In the genomic region with DNA sequence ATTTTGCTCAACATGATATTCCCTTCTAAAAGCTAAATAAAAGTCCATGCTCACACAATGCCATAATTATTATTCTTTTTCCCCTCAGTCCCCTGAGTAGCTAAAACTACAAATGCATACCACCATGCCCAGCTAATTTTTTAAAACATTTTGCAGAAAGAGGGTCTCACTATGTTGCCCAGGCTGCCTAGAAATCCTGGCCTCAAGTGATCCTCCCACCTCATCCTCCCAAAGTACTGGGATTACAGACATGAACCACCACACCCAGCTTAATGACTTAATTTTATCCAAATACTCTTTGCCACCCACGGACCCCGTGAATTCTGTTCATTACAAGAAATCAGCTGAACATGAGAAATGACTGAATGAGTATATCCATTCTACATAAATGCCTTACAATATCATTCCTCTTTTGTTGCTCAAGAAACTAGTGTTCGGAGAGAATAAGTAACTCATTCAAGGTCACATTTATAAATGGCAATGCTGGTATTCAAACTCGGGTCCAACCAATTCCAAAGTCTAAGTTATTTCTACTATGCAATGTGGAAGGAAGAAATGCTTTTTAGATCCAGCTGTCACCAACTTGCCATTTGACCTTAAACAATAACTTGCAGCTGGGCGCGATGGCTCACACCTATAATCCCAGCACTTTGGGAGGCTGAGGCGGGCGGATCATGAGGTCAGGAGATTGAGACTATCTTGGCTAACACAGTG, we compare ENCODE assay signal across 14 cellular contexts. TPM values are rescaled to one million over a fixed set of nuclear protein-coding genes. Genes with fewer than 3 reads are reported as not detected.
DNase-seq lines count a peak whose midpoint lies in the region; ATAC-seq lines count a peak whose summit lies in the region.
"Had no signal": no experiment of that assay in that cellular context is flagged by ENCODE, and none has a peak within 500 bp of the region (broad histone marks: within the 10 kb centered on the region; RNA-seq: fewer than 3 reads in every experiment).

No MANE protein-coding gene starts in this region.

- ATAC-seq in stimulated activated effector memory CD8-positive, alpha-beta T cell treated with anti-CD3 and anti-CD28 coated beads, Interleukin-12 subunit alpha, Interleukin-12 subunit beta, amount 100 ng/mL, for 72 hours = no peak
- ATAC-seq in HG02973 (IDR thresholded peaks at IDR 0.05; ENCODE audit: unreplicated experiment) = no peak
- ATAC-seq: CD8-positive, alpha-beta T cell had no signal

- peak; percentile 20 for DNase-seq in activated CD4-positive, alpha-beta memory T cell treated with anti-CD3 and anti-CD28 coated beads for 36 hours
- DNase-seq in activated CD4-positive, alpha-beta memory T cell treated with anti-CD3 and anti-CD28 coated beads, Interleukin-2, amount 10 ng/mL, durations not matched to agents 7 days and 5 days = no peak
- DNase-seq in stimulated activated CD4-positive, alpha-beta T cell treated with anti-CD3 and anti-CD28 coated beads, Interleukin-15, amount 100 ng/mL, for 24 hours = peak; percentile 20
- no peak for DNase-seq in stimulated activated CD4-positive, alpha-beta T cell treated with anti-CD3 and anti-CD28 coated beads, Interleukin-4, amount 100 ng/mL, for 1 hour
- DNase-seq in foreskin melanocyte (peak; percentile 25), NCI-H345 treated with DMSO at 0.1 percent for 48 hours (lab: John Stamatoyannopoulos, UW; ENCODE audit: unreplicated experiment) (no peak)
- DNase-seq in stimulated activated effector memory CD8-positive, alpha-beta T cell treated with anti-CD3 and anti-CD28 coated beads, Interleukin-12 subunit alpha, Interleukin-12 subunit beta, amount 100 ng/mL, for 72 hours (ENCODE audit: low spot score in 2 of 2) = no peak
- DNase-seq: BE2C; CD8-positive, alpha-beta T cell; COR-L47; DMS53; HCEC 1CT; HFFc6 had no signal

- peaks cover 15% of the 10 kb centered on the region for H3K4me1 Mint-ChIP-seq in activated CD4-positive, alpha-beta memory T cell treated with anti-CD3 and anti-CD28 coated beads for 36 hours (ENCODE audit: low read depth)
- peaks cover 6% of the 10 kb centered on the region for H3K4me1 Mint-ChIP-seq in activated CD4-positive, alpha-beta memory T cell treated with anti-CD3 and anti-CD28 coated beads, Interleukin-2, amount 10 ng/mL, durations not matched to agents 7 days and 5 days
- H3K4me1 Mint-ChIP-seq in stimulated activated effector memory CD8-positive, alpha-beta T cell treated with anti-CD3 and anti-CD28 coated beads, Interleukin-12 subunit alpha, Interleukin-12 subunit beta, amount 100 ng/mL, for 72 hours = peaks cover 7% of the 10 kb centered on the region

- peaks cover 37% of the 10 kb centered on the region for H3K36me3 Mint-ChIP-seq in activated CD4-positive, alpha-beta memory T cell treated with anti-CD3 and anti-CD28 coated beads for 36 hours
- peaks cover 22% of the 10 kb centered on the region for H3K36me3 Mint-ChIP-seq in activated CD4-positive, alpha-beta memory T cell treated with anti-CD3 and anti-CD28 coated beads, Interleukin-2, amount 10 ng/mL, durations not matched to agents 7 days and 5 days (ENCODE audit: low read depth)
- peaks cover 54% of the 10 kb centered on the region for H3K36me3 Mint-ChIP-seq in stimulated activated effector memory CD8-positive, alpha-beta T cell treated with anti-CD3 and anti-CD28 coated beads, Interleukin-12 subunit alpha, Interleukin-12 subunit beta, amount 100 ng/mL, for 72 hours

- no peaks in the 10 kb centered on the region for H3K27me3 Mint-ChIP-seq in activated CD4-positive, alpha-beta memory T cell treated with anti-CD3 and anti-CD28 coated beads for 36 hours
- no peaks in the 10 kb centered on the region for H3K27me3 Mint-ChIP-seq in activated CD4-positive, alpha-beta memory T cell treated with anti-CD3 and anti-CD28 coated beads, Interleukin-2, amount 10 ng/mL, durations not matched to agents 7 days and 5 days

- H3K9me3 Mint-ChIP-seq in activated CD4-positive, alpha-beta memory T cell treated with anti-CD3 and anti-CD28 coated beads for 36 hours = no peaks in the 10 kb centered on the region
- no peaks in the 10 kb centered on the region for H3K9me3 Mint-ChIP-seq in activated CD4-positive, alpha-beta memory T cell treated with anti-CD3 and anti-CD28 coated beads, Interleukin-2, amount 10 ng/mL, durations not matched to agents 7 days and 5 days
- no peaks in the 10 kb centered on the region for H3K9me3 Mint-ChIP-seq in stimulated activated effector memory CD8-positive, alpha-beta T cell treated with anti-CD3 and anti-CD28 coated beads, Interleukin-12 subunit alpha, Interleukin-12 subunit beta, amount 100 ng/mL, for 72 hours
- H3K9me3 Mint-ChIP-seq: CD8-positive, alpha-beta T cell; HFFc6 had no signal

- POLR2A ChIA-PET in activated CD4-positive, alpha-beta memory T cell treated with anti-CD3 and anti-CD28 coated beads for 36 hours (lab: Charles Lee) = no interaction called here
- POLR2A ChIA-PET in activated CD4-positive, alpha-beta memory T cell treated with anti-CD3 and anti-CD28 coated beads, Interleukin-2, amount 10 ng/mL, durations not matched to agents 7 days and 5 days (lab: Charles Lee) = no interaction called here

- intact Hi-C loops in activated CD4-positive, alpha-beta memory T cell treated with anti-CD3 and anti-CD28 coated beads for 36 hours (cut with micrococcal nuclease) = no loop called here

- CTCF ChIA-PET in activated CD4-positive, alpha-beta memory T cell treated with anti-CD3 and anti-CD28 coated beads for 36 hours (lab: Charles Lee) = interaction anchor here (1.0 kb wide), 1 partner anchor 557 kb away, joined by 5 read pairs; no protein-coding TSS in a partner anchor
- CTCF ChIA-PET in activated CD4-positive, alpha-beta memory T cell treated with anti-CD3 and anti-CD28 coated beads, Interleukin-2, amount 10 ng/mL, durations not matched to agents 7 days and 5 days (lab: Charles Lee) = interaction anchor here (0.8 to 1.4 kb wide), 2 partner anchors 10 to 30 kb away, joined by 3 to 4 read pairs; no protein-coding TSS in a partner anchor

- no peak overlapping the region for H3K4me3 Mint-ChIP-seq in activated CD4-positive, alpha-beta memory T cell treated with anti-CD3 and anti-CD28 coated beads for 36 hours
- no peak overlapping the region for H3K4me3 Mint-ChIP-seq in activated CD4-positive, alpha-beta memory T cell treated with anti-CD3 and anti-CD28 coated beads, Interleukin-2, amount 10 ng/mL, durations not matched to agents 7 days and 5 days
- no peak overlapping the region for H3K4me3 Mint-ChIP-seq in stimulated activated effector memory CD8-positive, alpha-beta T cell treated with anti-CD3 and anti-CD28 coated beads, Interleukin-12 subunit alpha, Interleukin-12 subunit beta, amount 100 ng/mL, for 72 hours
- H3K4me3 Mint-ChIP-seq: CD8-positive, alpha-beta T cell; HFFc6 had no signal

- H3K27ac Mint-ChIP-seq in activated CD4-positive, alpha-beta memory T cell treated with anti-CD3 and anti-CD28 coated beads for 36 hours = no peak overlapping the region
- no peak overlapping the region for H3K27ac Mint-ChIP-seq in activated CD4-positive, alpha-beta memory T cell treated with anti-CD3 and anti-CD28 coated beads, Interleukin-2, amount 10 ng/mL, durations not matched to agents 7 days and 5 days
- H3K27ac Mint-ChIP-seq in stimulated activated effector memory CD8-positive, alpha-beta T cell treated with anti-CD3 and anti-CD28 coated beads, Interleukin-12 subunit alpha, Interleukin-12 subunit beta, amount 100 ng/mL, for 72 hours = peak overlapping the region; percentile 48
- H3K27ac Mint-ChIP-seq: CD8-positive, alpha-beta T cell; HFFc6 had no signal

RNA-seq across cellular contexts. Expression of a gene that starts 59.8 kb away (rescaled TPM):
- total RNA-seq in activated CD4-positive, alpha-beta memory T cell treated with anti-CD3 and anti-CD28 coated beads for 36 hours = 10 to 100 TPM; 31.3 to 32.4 TPM
- 10 to 100 TPM; 19.5 to 21.9 TPM for total RNA-seq in activated CD4-positive, alpha-beta memory T cell treated with anti-CD3 and anti-CD28 coated beads, Interleukin-2, amount 10 ng/mL, durations not matched to agents 7 days and 5 days

Comparison
In these comparisons a context has a peak if more than half of its experiments do, and no peak if none do; other contexts are left out.
1. DNase-seq: peak in activated CD4-positive, alpha-beta memory T cell treated with anti-CD3 and anti-CD28 coated beads for 36 hours (single experiment), stimulated activated CD4-positive, alpha-beta T cell treated with anti-CD3 and anti-CD28 coated beads, Interleukin-15, amount 100 ng/mL, for 24 hours (single experiment) and foreskin melanocyte (single experiment); none in activated CD4-positive, alpha-beta memory T cell treated with anti-CD3 and anti-CD28 coated beads, Interleukin-2, amount 10 ng/mL, durations not matched to agents 7 days and 5 days (single experiment), stimulated activated CD4-positive, alpha-beta T cell treated with anti-CD3 and anti-CD28 coated beads, Interleukin-4, amount 100 ng/mL, for 1 hour (single experiment), stimulated activated effector memory CD8-positive, alpha-beta T cell treated with anti-CD3 and anti-CD28 coated beads, Interleukin-12 subunit alpha, Interleukin-12 subunit beta, amount 100 ng/mL, for 72 hours (0 of 2) and NCI-H345 treated with DMSO at 0.1 percent for 48 hours (single experiment).